Comparison of ENCODE assay signal across 24 cellular contexts in genomic region chr11:69997352-69997751, GRCh38.
A peak's percentile ranks its signal among the peaks of the same experiment; 100 is the strongest.
DNase-seq lines count a peak whose midpoint lies in the region; ATAC-seq, FAIRE-seq and TF ChIP-seq lines count a peak whose summit lies in the region.
"Had no signal": no experiment of that assay in that cellular context is flagged by ENCODE, and none has a peak within 500 bp of the region (broad histone marks: within the 10 kb centered on the region; RNA-seq: fewer than 3 reads in every experiment).

No MANE protein-coding gene starts in this region.

- H3K4me3 ChIP-seq in HEK293 (ENCODE audit: low read depth, low read length) (no peak overlapping the region), RWPE2 (ENCODE audit: severe bottlenecking) (no peak overlapping the region), K562 (no peak overlapping the region), neural progenitor cell (no peak overlapping the region)
- H3K4me3 ChIP-seq: A549; BLaER1 treated with 17β-estradiol and CSF1 and Interleukin-3, amounts not matched to agents 10 nM and 100 nM had no signal

- H3K27ac ChIP-seq in HEK293 (ENCODE audit: extremely low read depth, low read depth, low read length) (no peak overlapping the region), RWPE2 (ENCODE audit: poor library complexity, severe bottlenecking) (no peak overlapping the region), K562 (ENCODE audit: extremely low read depth, low read depth, low read length) (no peak overlapping the region), neural progenitor cell (no peak overlapping the region)
- H3K27ac ChIP-seq: 22Rv1, A549, C4-2B had no signal

- H3K9me3 ChIP-seq in HEK293 (ENCODE audit: control insufficient read depth, insufficient read depth, low read depth, low read length) = no peaks in the 10 kb centered on the region
- H3K9me3 ChIP-seq in RWPE2 (ENCODE audit: severe bottlenecking) = no peaks in the 10 kb centered on the region
- peaks cover 2% of the 10 kb centered on the region; the same call in 1 of the 2 replicates for H3K9me3 ChIP-seq in K562 (replicated peaks; ENCODE audit: control insufficient read depth, insufficient read depth, low read depth, low read length)
- H3K9me3 ChIP-seq in neural progenitor cell (ENCODE audit: low read depth) = no peaks in the 10 kb centered on the region

- H3K9me3 Mint-ChIP-seq in neural progenitor cell = peaks cover 4% of the 10 kb centered on the region
- H3K9me3 Mint-ChIP-seq: CD8-positive, alpha-beta T cell had no signal

- WGBS in K562 (ENCODE audit: insufficient coverage, low coverage, missing lambda C conversion rate) = 6% methylated on average over 8 of the region's 8 CpGs

- H3K27ac Mint-ChIP-seq in neural progenitor cell = no peak overlapping the region
- H3K27ac Mint-ChIP-seq: B cell; CD4-positive, alpha-beta T cell; CD8-positive, alpha-beta T cell had no signal

- H3K79me2 ChIP-seq in K562 (ENCODE audit: control insufficient read depth, insufficient read depth, low read length) (no peaks in the 10 kb centered on the region), neural progenitor cell (ENCODE audit: low read depth) (no peaks in the 10 kb centered on the region)

- H3K4me1 Mint-ChIP-seq in neural progenitor cell = no peaks in the 10 kb centered on the region
- H3K4me1 Mint-ChIP-seq: B cell had no signal

- TF ChIP-seq POLR2A in K562 (conservative IDR thresholded peaks at IDR 0.05) = no peak

- CTCF ChIA-PET in HEK293 (lab: Yijun Ruan, JAX) (interaction anchor here (0.7 kb wide), 1 partner anchor 207 kb away, joined by 3 read pairs; no protein-coding TSS in a partner anchor), K562 (lab: Yijun Ruan, JAX; ENCODE audit: low intra/inter-chr PET ratio) (no interaction called here)

- H3K27me3 ChIP-seq in RWPE2 (ENCODE audit: insufficient read depth, poor library complexity, severe bottlenecking) = no peaks in the 10 kb centered on the region
- no peaks in the 10 kb centered on the region; a peak in 1 of 5 replicates for H3K27me3 ChIP-seq in K562 (ENCODE audit: control insufficient read depth in 2 of 2, insufficient read depth in 2 of 2, low read length in 2 of 2)
- H3K27me3 ChIP-seq in neural progenitor cell = peaks cover 9% of the 10 kb centered on the region
- H3K27me3 ChIP-seq: BLaER1 treated with 17β-estradiol and CSF1 and Interleukin-3, amounts not matched to agents 10 nM and 100 nM had no signal

- H3K4me3 Mint-ChIP-seq in neural progenitor cell = no peak overlapping the region
- H3K4me3 Mint-ChIP-seq: B cell; CD4-positive, alpha-beta T cell; CD8-positive, alpha-beta T cell had no signal

- POLR2A ChIA-PET in HEK293 (lab: Yijun Ruan, JAX) (no interaction called here), K562 (lab: Yijun Ruan, JAX) (interaction anchor here (0.7 to 1.0 kb wide), 2 partner anchors 8 to 16 kb away, joined by 3 read pairs; no protein-coding TSS in a partner anchor)

- no peaks in the 10 kb centered on the region for H3K9me1 ChIP-seq in K562 (ENCODE audit: control insufficient read depth, insufficient read depth, low read length)

- peak; percentile 9 for DNase-seq in RWPE2 (ENCODE audit: low spot score)
- DNase-seq in K562 (ENCODE audit: extremely low read depth in 1 of 4, low spot score in 3 of 4) = no peak
- peak; percentile 37 for DNase-seq in posterior vena cava (ENCODE audit: low spot score)
- no peak for DNase-seq in neural progenitor cell (ENCODE audit: low spot score)
- no peak for DNase-seq in stimulated activated naive CD8-positive, alpha-beta T cell treated with anti-CD3 and anti-CD28 coated beads, Interleukin-15, Interleukin-2, amounts not matched to agents 100 U/mL and 50 U/mL, for 24 hours
- DNase-seq: AML-193; Caco-2; Calu3; CD4-positive, alpha-beta T cell; CD8-positive, alpha-beta T cell; DMS79 treated with DMSO at 0.1 percent for 48 hours; GF-D8 had no signal

- no peaks in the 10 kb centered on the region for H4K20me1 ChIP-seq in K562 (replicated peaks; ENCODE audit: control insufficient read depth, insufficient read depth, low read length)
- H4K20me1 ChIP-seq in neural progenitor cell (ENCODE audit: low read depth) = no peaks in the 10 kb centered on the region
- H4K20me1 ChIP-seq: BLaER1 treated with 17β-estradiol and CSF1 and Interleukin-3, amounts not matched to agents 10 nM and 100 nM had no signal

- H3K9ac ChIP-seq in K562 (ENCODE audit: insufficient read depth in 1 of 2, low read depth in 2 of 2, low read length in 2 of 2) (no peak overlapping the region), neural progenitor cell (no peak overlapping the region)
- H3K9ac ChIP-seq: BLaER1 treated with 17β-estradiol and CSF1 and Interleukin-3, amounts not matched to agents 10 nM and 100 nM had no signal

- H3K4me1 ChIP-seq in HEK293 (ENCODE audit: control insufficient read depth, insufficient read depth, low read length) (0 out of 2 replicates have a peak, but pooled peaks cover 4% of the 10 kb centered on the region), RWPE2 (ENCODE audit: insufficient read depth, poor library complexity, severe bottlenecking) (no peaks in the 10 kb centered on the region), K562 (replicated peaks in 1 of 2; ENCODE audit: control insufficient read depth in 2 of 2, insufficient read depth in 2 of 2, low read length in 2 of 2) (no peaks in the 10 kb centered on the region; a peak in 2 of 5 replicates), neural progenitor cell (no peaks in the 10 kb centered on the region)
- H3K4me1 ChIP-seq: A549, Caco-2 had no signal

- no peaks in the 10 kb centered on the region for H3F3A ChIP-seq in neural progenitor cell (ENCODE audit: low read depth)

- TF ChIP-seq CTCF in HEK293 (tag by site-specific recombination; IDR thresholded peaks at IDR 0.05) = no peak
- no peak for TF ChIP-seq CTCF in RWPE2 (IDR thresholded peaks at IDR 0.05; ENCODE audit: poor library complexity, severe bottlenecking)
- TF ChIP-seq CTCF in K562 (IDR thresholded peaks at IDR 0.05 in 2 of 3, conservative IDR thresholded peaks at IDR 0.05 in 1 of 3; ENCODE audit: insufficient read depth in 2 of 3, low read depth in 1 of 3, low read length in 3 of 3) = no peak
- TF ChIP-seq CTCF in neural progenitor cell (IDR thresholded peaks at IDR 0.05) = no peak

- ATAC-seq in RWPE2 (ENCODE audit: low read depth) (no peak), K562 (no peak), GM18511 (IDR thresholded peaks at IDR 0.05; ENCODE audit: unreplicated experiment) (no peak), GM18861 (IDR thresholded peaks at IDR 0.05; ENCODE audit: unreplicated experiment) (no peak)
- no peak for ATAC-seq in stimulated activated naive CD8-positive, alpha-beta T cell treated with anti-CD3 and anti-CD28 coated beads, Interleukin-15, Interleukin-2, amounts not matched to agents 100 U/mL and 50 U/mL, for 24 hours
- ATAC-seq: A549; CD8-positive, alpha-beta T cell had no signal

- H3K27me3 Mint-ChIP-seq in neural progenitor cell (ENCODE audit: insufficient read depth, low read depth) = peaks cover 5% of the 10 kb centered on the region

- intact Hi-C loops in K562 (cut with micrococcal nuclease) = no loop called here
- intact Hi-C loops in posterior vena cava (cut with DNase I) = loop anchor here in 1 of 2 donors (2.0 kb wide), 1 partner anchor 161 kb away; no protein-coding TSS in a partner anchor

- in situ Hi-C loops in K562 (cut with MboI) = loop anchor here (5.0 kb wide), 1 partner anchor 75 kb away; no protein-coding TSS in a partner anchor

- H3K4me2 ChIP-seq in K562 (ENCODE audit: insufficient read depth, low read length) (no peak overlapping the region), neural progenitor cell (no peak overlapping the region)
- H3K4me2 ChIP-seq: A549; BLaER1 treated with 17β-estradiol and CSF1 and Interleukin-3, amounts not matched to agents 10 nM and 100 nM had no signal

- no TSS peak for BruUV-seq in K562 (replicated peaks; lab: Mats Ljungman, UMichigan)

- TF ChIP-seq EP300 in K562 (IDR thresholded peaks at IDR 0.05; ENCODE audit: low read length) = no peak

- no peaks in the 10 kb centered on the region for H3K36me3 ChIP-seq in HEK293 (ENCODE audit: control insufficient read depth in 2 of 2, insufficient read depth in 1 of 2, low read length in 2 of 2)
- H3K36me3 ChIP-seq in RWPE2 (ENCODE audit: low read depth) = no peaks in the 10 kb centered on the region
- no peaks in the 10 kb centered on the region for H3K36me3 ChIP-seq in K562 (ENCODE audit: control insufficient read depth, insufficient read depth, low read length)
- no peaks in the 10 kb centered on the region for H3K36me3 ChIP-seq in neural progenitor cell
- H3K36me3 ChIP-seq: BLaER1 treated with 17β-estradiol and CSF1 and Interleukin-3, amounts not matched to agents 10 nM and 100 nM had no signal

- no peak for TF ChIP-seq RAD21 in K562 (CRISPR knock-in tag; conservative IDR thresholded peaks at IDR 0.05 in 1 of 2, IDR thresholded peaks at IDR 0.05 in 1 of 2)

- no peaks in the 10 kb centered on the region for H3K36me3 Mint-ChIP-seq in neural progenitor cell
- H3K36me3 Mint-ChIP-seq: CD8-positive, alpha-beta T cell had no signal

- no peak for FAIRE-seq in K562 (lab: Jason Lieb, UNC)
- FAIRE-seq: A549, D721Med, G401.6, GM12891, GM19239 had no signal

- no peak overlapping the region for H2AFZ ChIP-seq in K562 (ENCODE audit: low read depth, low read length)
- H2AFZ ChIP-seq in neural progenitor cell (replicated peaks) = no peak overlapping the region

TF ChIP-seq in HEK293, 187 proteins besides CTCF, POLR2A, EP300 and RAD21:
- TF ChIP-seq ZNF623 (tag by site-specific recombination; IDR thresholded peaks at IDR 0.05) = peak; percentile 73
- TF ChIP-seq ZNF341 (tag by site-specific recombination; IDR thresholded peaks at IDR 0.05; ENCODE audit: low read depth) = no peak

TF ChIP-seq in K562, 482 proteins besides CTCF, POLR2A, EP300 and RAD21 (continues in another document):
- TF ChIP-seq RBM25 (IDR thresholded peaks at IDR 0.05; ENCODE audit: low read depth, low read length, severe bottlenecking) = peak; percentile 82
- TF ChIP-seq KDM1A (IDR thresholded peaks at IDR 0.05) = peak in 1 of 2 experiments; percentile 50; a peak in 2 of 4 replicates
- TF ChIP-seq NR0B1 (IDR thresholded peaks at IDR 0.05; ENCODE audit: partially characterized antibody) = no peak
- TF ChIP-seq TAF9B (IDR thresholded peaks at IDR 0.05; ENCODE audit: partially characterized antibody) = no peak
- TF ChIP-seq FOXK1 (CRISPR knock-in tag; IDR thresholded peaks at IDR 0.05; ENCODE audit: borderline replicate concordance) = no peak
- TF ChIP-seq BCOR (IDR thresholded peaks at IDR 0.05) = peak; percentile 73; the same call in 1 of the 2 replicates
- TF ChIP-seq NR2C2 (CRISPR knock-in tag; IDR thresholded peaks at IDR 0.05) = no peak
- no peak for TF ChIP-seq NR2C2 (tag; IDR thresholded peaks at IDR 0.05)
- no peak for TF ChIP-seq CSDE1 (IDR thresholded peaks at IDR 0.05)

Comparison
In these comparisons a context has a peak if more than half of its experiments do, and no peak if none do; other contexts are left out.
1. DNase-seq: peak in RWPE2 (single experiment) and posterior vena cava (single experiment); none in K562 (0 of 4), neural progenitor cell (single experiment) and stimulated activated naive CD8-positive, alpha-beta T cell treated with anti-CD3 and anti-CD28 coated beads, Interleukin-15, Interleukin-2, amounts not matched to agents 100 U/mL and 50 U/mL, for 24 hours (single experiment).